Comparison of ENCODE assay signal across 1 cellular context in genomic region chr1:153977250-153978240, GRCh38.
TF ChIP-seq lines count a peak whose summit lies in the region.

Gene JTB (minus strand): TSS chr1:153977674. CDS start chr1:153977252, 422 bp downstream.

TF ChIP-seq in K562, 482 proteins besides CTCF, POLR2A, EP300 and RAD21 (continued from another document and continues in another):
- TF ChIP-seq, protein P1, sequence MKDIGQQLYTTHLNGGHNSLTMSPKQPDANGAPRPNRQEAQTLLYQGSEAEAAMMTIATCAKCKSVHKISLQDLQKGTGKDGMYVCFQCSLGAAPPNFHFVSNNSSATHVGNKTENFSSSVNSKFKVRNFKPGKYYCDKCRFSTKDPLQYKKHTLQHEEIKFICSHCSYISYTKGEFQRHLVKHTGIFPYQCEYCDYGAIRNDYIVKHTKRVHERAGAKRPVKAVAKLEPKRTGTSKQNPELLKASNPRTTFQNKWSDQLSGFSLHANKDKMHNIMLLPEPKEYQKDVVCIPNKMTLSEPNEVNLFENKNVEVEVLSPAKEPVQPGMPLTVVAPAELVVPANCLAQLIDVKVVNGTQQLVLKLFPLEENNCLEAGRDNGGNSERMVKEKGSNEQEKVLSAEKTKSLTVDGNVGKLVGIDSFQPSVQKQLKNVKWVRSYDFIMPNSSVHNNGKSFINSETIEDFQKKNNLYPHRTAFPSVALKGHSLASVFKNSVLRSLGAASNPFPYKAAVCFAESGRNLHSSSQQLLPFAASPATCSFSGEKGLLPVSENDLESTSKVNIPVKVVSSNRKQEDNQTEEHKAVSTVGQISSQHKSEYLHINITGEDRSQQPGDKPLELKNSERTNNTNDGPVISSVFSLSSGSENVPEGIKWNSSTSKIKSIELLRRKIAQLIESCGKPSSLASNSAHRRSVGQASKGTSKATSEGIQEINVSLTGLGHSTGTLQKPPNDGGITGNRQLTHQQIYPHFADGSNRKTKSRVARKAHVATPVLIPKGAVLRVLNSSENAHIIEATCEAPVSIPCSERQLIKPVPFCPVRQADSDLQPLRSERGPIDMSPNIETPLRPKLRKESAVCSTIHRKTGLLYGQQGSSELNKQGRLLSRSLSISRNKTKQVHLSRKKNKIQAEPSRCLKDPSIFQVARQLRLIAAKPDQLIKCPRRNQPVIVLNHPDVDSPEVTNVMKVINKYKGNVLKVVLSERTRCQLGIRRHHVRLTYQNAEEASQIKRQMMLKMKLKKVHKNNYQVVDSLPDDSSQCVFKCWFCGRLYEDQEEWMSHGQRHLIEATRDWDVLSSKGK (CRISPR knock-in tag; IDR thresholded peaks at IDR 0.05), result no peak
- TF ChIP-seq NR1H2 (CRISPR knock-in tag; IDR thresholded peaks at IDR 0.05) (no peak; the same call in 1 of the 2 replicates), ZBTB2 (IDR thresholded peaks at IDR 0.05) (no peak), ZNF347 (CRISPR knock-in tag; IDR thresholded peaks at IDR 0.05; ENCODE audit: low read depth) (no peak), KDM4B (IDR thresholded peaks at IDR 0.05; ENCODE audit: borderline replicate concordance in 2 of 2, low read depth in 1 of 2) (no peak), ZKSCAN8 (CRISPR knock-in tag; IDR thresholded peaks at IDR 0.05) (no peak), CHCHD3 (CRISPR knock-in tag; IDR thresholded peaks at IDR 0.05) (peak; percentile 81; the same call in 1 of the 2 replicates), ZBTB33 (CRISPR knock-in tag; IDR thresholded peaks at IDR 0.05) (no peak), PTRF (tag; IDR thresholded peaks at IDR 0.05) (no peak), HINFP (tag; conservative IDR thresholded peaks at IDR 0.05; ENCODE audit: low read depth) (no peak), SMARCB1 (IDR thresholded peaks at IDR 0.05; ENCODE audit: insufficient read length, low read depth) (no peak), CBX3 (IDR thresholded peaks at IDR 0.05; ENCODE audit: borderline replicate concordance in 1 of 2, low read length in 2 of 2) (no peak), SP2 (IDR thresholded peaks at IDR 0.05; ENCODE audit: extremely low read depth, low read depth, low read length, poor library complexity, severe bottlenecking) (no peak), RFX1 (IDR thresholded peaks at IDR 0.05) (no peak), CXXC5 (CRISPR knock-in tag; IDR thresholded peaks at IDR 0.05) (peak; percentile 69), CTBP1 (IDR thresholded peaks at IDR 0.05; ENCODE audit: borderline replicate concordance) (0 out of 2 replicates have a peak, but pooled peaks have one; percentile 3), DIDO1 (tag; IDR thresholded peaks at IDR 0.05; ENCODE audit: low read depth) (no peak), ZNF23 (CRISPR knock-in tag; IDR thresholded peaks at IDR 0.05) (no peak), ETV1 (tag; conservative IDR thresholded peaks at IDR 0.05; ENCODE audit: low read depth) (peak; percentile 30; the same call in 1 of the 2 replicates), FOXK1 (CRISPR knock-in tag; IDR thresholded peaks at IDR 0.05; ENCODE audit: borderline replicate concordance) (no peak), GATAD2B (IDR thresholded peaks at IDR 0.05; ENCODE audit: borderline replicate concordance) (0 out of 2 replicates have a peak, but pooled peaks have one; percentile 13), SMARCE1 (IDR thresholded peaks at IDR 0.05) (no peak), ZNF398 (CRISPR knock-in tag; IDR thresholded peaks at IDR 0.05) (no peak), BCL6 (CRISPR knock-in tag; IDR thresholded peaks at IDR 0.05) (no peak), JUNB (CRISPR knock-in tag; conservative IDR thresholded peaks at IDR 0.05) (no peak), KLF6 (CRISPR knock-in tag; IDR thresholded peaks at IDR 0.05; ENCODE audit: borderline replicate concordance) (no peak), MIER1 (IDR thresholded peaks at IDR 0.05; ENCODE audit: low read depth) (no peak; the same call in 1 of the 2 replicates), SMC3 (conservative IDR thresholded peaks at IDR 0.05; ENCODE audit: insufficient read depth, low read depth, low read length) (0 out of 2 replicates have a peak, but pooled peaks have one; percentile 3), NR4A1 (CRISPR knock-in tag; IDR thresholded peaks at IDR 0.05) (0 out of 2 replicates have a peak, but pooled peaks have one; percentile 12), NR4A1 (tag; IDR thresholded peaks at IDR 0.05) (no peak), BHLHE40 (IDR thresholded peaks at IDR 0.05; ENCODE audit: low read length) (no peak), ZNF217 (CRISPR knock-in tag; IDR thresholded peaks at IDR 0.05) (no peak), TCF15 (CRISPR knock-in tag; IDR thresholded peaks at IDR 0.05) (no peak), ZFP91 (CRISPR knock-in tag; IDR thresholded peaks at IDR 0.05) (no peak), CLOCK (CRISPR knock-in tag; IDR thresholded peaks at IDR 0.05; ENCODE audit: borderline replicate concordance) (no peak), THRA (IDR thresholded peaks at IDR 0.05) (no peak)
- TF ChIP-seq, protein P2, sequence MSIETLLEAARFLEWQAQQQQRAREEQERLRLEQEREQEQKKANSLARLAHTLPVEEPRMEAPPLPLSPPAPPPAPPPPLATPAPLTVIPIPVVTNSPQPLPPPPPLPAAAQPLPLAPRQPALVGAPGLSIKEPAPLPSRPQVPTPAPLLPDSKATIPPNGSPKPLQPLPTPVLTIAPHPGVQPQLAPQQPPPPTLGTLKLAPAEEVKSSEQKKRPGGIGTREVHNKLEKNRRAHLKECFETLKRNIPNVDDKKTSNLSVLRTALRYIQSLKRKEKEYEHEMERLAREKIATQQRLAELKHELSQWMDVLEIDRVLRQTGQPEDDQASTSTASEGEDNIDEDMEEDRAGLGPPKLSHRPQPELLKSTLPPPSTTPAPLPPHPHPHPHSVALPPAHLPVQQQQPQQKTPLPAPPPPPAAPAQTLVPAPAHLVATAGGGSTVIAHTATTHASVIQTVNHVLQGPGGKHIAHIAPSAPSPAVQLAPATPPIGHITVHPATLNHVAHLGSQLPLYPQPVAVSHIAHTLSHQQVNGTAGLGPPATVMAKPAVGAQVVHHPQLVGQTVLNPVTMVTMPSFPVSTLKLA (conservative IDR thresholded peaks at IDR 0.05), result peak; percentile 4 to 67; a peak in 2 of 4 replicates
- TF ChIP-seq, protein P3, sequence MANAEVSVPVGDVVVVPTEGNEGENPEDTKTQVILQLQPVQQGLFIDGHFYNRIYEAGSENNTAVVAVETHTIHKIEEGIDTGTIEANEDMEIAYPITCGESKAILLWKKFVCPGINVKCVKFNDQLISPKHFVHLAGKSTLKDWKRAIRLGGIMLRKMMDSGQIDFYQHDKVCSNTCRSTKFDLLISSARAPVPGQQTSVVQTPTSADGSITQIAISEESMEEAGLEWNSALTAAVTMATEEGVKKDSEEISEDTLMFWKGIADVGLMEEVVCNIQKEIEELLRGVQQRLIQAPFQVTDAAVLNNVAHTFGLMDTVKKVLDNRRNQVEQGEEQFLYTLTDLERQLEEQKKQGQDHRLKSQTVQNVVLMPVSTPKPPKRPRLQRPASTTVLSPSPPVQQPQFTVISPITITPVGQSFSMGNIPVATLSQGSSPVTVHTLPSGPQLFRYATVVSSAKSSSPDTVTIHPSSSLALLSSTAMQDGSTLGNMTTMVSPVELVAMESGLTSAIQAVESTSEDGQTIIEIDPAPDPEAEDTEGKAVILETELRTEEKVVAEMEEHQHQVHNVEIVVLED (CRISPR knock-in tag; IDR thresholded peaks at IDR 0.05), result peak; percentile 36; the same call in 1 of the 2 replicates
